Comparison of ENCODE assay signal across 1 cellular context in genomic region chr22:36329217-36330078, GRCh38.
TF ChIP-seq lines count a peak whose summit lies in the region.

No MANE protein-coding gene starts in this region.

TF ChIP-seq in A549, 52 proteins besides CTCF, POLR2A, EP300 and RAD21 (continued from another document):
- TF ChIP-seq E2F6 (IDR thresholded peaks at IDR 0.05; ENCODE audit: borderline replicate concordance, low read depth) (no peak; the same call in 1 of the 2 replicates), CHD2 (IDR thresholded peaks at IDR 0.05; ENCODE audit: low read length, partially characterized antibody) (no peak), RFX5 (IDR thresholded peaks at IDR 0.05) (no peak), PHF8 (IDR thresholded peaks at IDR 0.05; ENCODE audit: borderline replicate concordance, low read depth) (no peak), JUNB (IDR thresholded peaks at IDR 0.05) (0 out of 2 replicates have a peak, but pooled peaks have one; percentile 9), CHD4 (IDR thresholded peaks at IDR 0.05; ENCODE audit: borderline replicate concordance) (no peak), HES2 (IDR thresholded peaks at IDR 0.05) (no peak), ESRRA (IDR thresholded peaks at IDR 0.05; ENCODE audit: borderline replicate concordance, low read length) (no peak), TFCP2L1 (CRISPR knock-in tag; IDR thresholded peaks at IDR 0.05) (0 out of 2 replicates have a peak, but pooled peaks have one; percentile 50), TP53 (CRISPR knock-in tag; IDR thresholded peaks at IDR 0.05) (no peak), JUN (IDR thresholded peaks at IDR 0.05) (peak in 1 of 2 experiments; percentile 46; a peak in 2 of 5 replicates), PBX3 (IDR thresholded peaks at IDR 0.05) (no peak), RNF2 (IDR thresholded peaks at IDR 0.05; ENCODE audit: borderline replicate concordance, low read depth) (no peak), KDM1A (IDR thresholded peaks at IDR 0.05; ENCODE audit: low read depth) (no peak), HOXB13 (CRISPR knock-in tag; IDR thresholded peaks at IDR 0.05; ENCODE audit: low read depth) (peak; percentile 61; the same call in 1 of the 2 replicates), CEBPB (IDR thresholded peaks at IDR 0.05) (0 out of 4 replicates have a peak, but pooled peaks of 1 of the 2 experiments have one; percentile 15), HDAC2 (IDR thresholded peaks at IDR 0.05) (no peak), CBX8 (IDR thresholded peaks at IDR 0.05) (no peak), HOXA7 (CRISPR knock-in tag; IDR thresholded peaks at IDR 0.05) (no peak), HEYL (CRISPR knock-in tag; IDR thresholded peaks at IDR 0.05) (no peak), ZFP36 (IDR thresholded peaks at IDR 0.05; ENCODE audit: borderline replicate concordance, partially characterized antibody) (peak; percentile 29), FOXS1 (CRISPR knock-in tag; IDR thresholded peaks at IDR 0.05) (0 out of 2 replicates have a peak, but pooled peaks have one; percentile 31)
